Comparison of ENCODE assay signal across 27 cellular contexts in genomic region chr3:111051354-111051753, GRCh38.
"Had no signal": no experiment of that assay in that cellular context is flagged by ENCODE, and none has a peak within 500 bp of the region (broad histone marks: within the 10 kb centered on the region; RNA-seq: fewer than 3 reads in every experiment).

No MANE protein-coding gene starts in this region.

- H3K9me3 Mint-ChIP-seq: activated CD4-positive, alpha-beta memory T cell treated with anti-CD3 and anti-CD28 coated beads, Interleukin-2, amount 10 ng/mL, durations not matched to agents 7 days and 5 days; activated naive CD4-positive, alpha-beta T cell treated with anti-CD3 and anti-CD28 coated beads for 36 hours; central memory CD8-positive, alpha-beta T cell; IgD-negative memory B cell had no signal

- ATAC-seq: activated CD4-positive, alpha-beta T cell treated with anti-CD3 and anti-CD28 coated beads for 36 hours; activated T-helper 17 cell treated with anti-CD3 and anti-CD28 coated beads, Interleukin-2, amount 50 U/mL, for 72 hours had no signal

- H3K4me3 Mint-ChIP-seq: activated CD4-positive, alpha-beta memory T cell treated with anti-CD3 and anti-CD28 coated beads, Interleukin-2, amount 10 ng/mL, durations not matched to agents 7 days and 5 days; activated CD4-positive, alpha-beta T cell treated with anti-CD3 and anti-CD28 coated beads for 36 hours; activated naive CD4-positive, alpha-beta T cell treated with anti-CD3 and anti-CD28 coated beads for 36 hours; activated naive CD8-positive, alpha-beta T cell; activated T-helper 17 cell treated with anti-CD3 and anti-CD28 coated beads, Interleukin-2, amount 50 U/mL, for 72 hours; brain; central memory CD8-positive, alpha-beta T cell; IgD-negative memory B cell had no signal

- H3K27ac Mint-ChIP-seq: activated CD4-positive, alpha-beta memory T cell treated with anti-CD3 and anti-CD28 coated beads, Interleukin-2, amount 10 ng/mL, durations not matched to agents 7 days and 5 days; activated CD4-positive, alpha-beta T cell treated with anti-CD3 and anti-CD28 coated beads for 36 hours; activated naive CD4-positive, alpha-beta T cell treated with anti-CD3 and anti-CD28 coated beads for 36 hours; activated naive CD8-positive, alpha-beta T cell; activated T-helper 17 cell treated with anti-CD3 and anti-CD28 coated beads, Interleukin-2, amount 50 U/mL, for 72 hours; brain; IgD-negative memory B cell had no signal

- H3K27me3 Mint-ChIP-seq: IgD-negative memory B cell had no signal

- DNase-seq: activated CD4-positive, alpha-beta memory T cell treated with anti-CD3 and anti-CD28 coated beads, Interleukin-2, amount 10 ng/mL, durations not matched to agents 7 days and 5 days; activated CD4-positive, alpha-beta T cell treated with anti-CD3 and anti-CD28 coated beads for 36 hours; activated CD4-positive, alpha-beta T cell treated with anti-CD3 and anti-CD28 coated beads, Interleukin-2, amount 50 U/mL, for 1 hour; activated gamma-delta T cell; activated naive CD4-positive, alpha-beta T cell treated with anti-CD3 and anti-CD28 coated beads for 36 hours; activated T-cell treated with anti-CD3 and anti-CD28 coated beads for 4 hours; activated T-cell treated with anti-CD3 and anti-CD28 coated beads, Interleukin-2, amount 50 U/mL, for 48 hours; amygdala; KG1; MG63; NCI-H1092; NCI-H1417; NCI-H1694; NCI-H2029; NCI-H2107; NCI-H2171 treated with DMSO at 0.1 percent for 48 hours; NCI-H226; NCI-H526 treated with DMSO at 0.1 percent for 48 hours; Peyer's patch; Right ventricle myocardium superior; T-helper 1 cell; WERI-Rb-1 had no signal

- H3K36me3 Mint-ChIP-seq: brain had no signal

- H3K4me1 Mint-ChIP-seq: activated T-helper 17 cell treated with anti-CD3 and anti-CD28 coated beads, Interleukin-2, amount 50 U/mL, for 72 hours; central memory CD8-positive, alpha-beta T cell had no signal
